In the genomic region with DNA sequence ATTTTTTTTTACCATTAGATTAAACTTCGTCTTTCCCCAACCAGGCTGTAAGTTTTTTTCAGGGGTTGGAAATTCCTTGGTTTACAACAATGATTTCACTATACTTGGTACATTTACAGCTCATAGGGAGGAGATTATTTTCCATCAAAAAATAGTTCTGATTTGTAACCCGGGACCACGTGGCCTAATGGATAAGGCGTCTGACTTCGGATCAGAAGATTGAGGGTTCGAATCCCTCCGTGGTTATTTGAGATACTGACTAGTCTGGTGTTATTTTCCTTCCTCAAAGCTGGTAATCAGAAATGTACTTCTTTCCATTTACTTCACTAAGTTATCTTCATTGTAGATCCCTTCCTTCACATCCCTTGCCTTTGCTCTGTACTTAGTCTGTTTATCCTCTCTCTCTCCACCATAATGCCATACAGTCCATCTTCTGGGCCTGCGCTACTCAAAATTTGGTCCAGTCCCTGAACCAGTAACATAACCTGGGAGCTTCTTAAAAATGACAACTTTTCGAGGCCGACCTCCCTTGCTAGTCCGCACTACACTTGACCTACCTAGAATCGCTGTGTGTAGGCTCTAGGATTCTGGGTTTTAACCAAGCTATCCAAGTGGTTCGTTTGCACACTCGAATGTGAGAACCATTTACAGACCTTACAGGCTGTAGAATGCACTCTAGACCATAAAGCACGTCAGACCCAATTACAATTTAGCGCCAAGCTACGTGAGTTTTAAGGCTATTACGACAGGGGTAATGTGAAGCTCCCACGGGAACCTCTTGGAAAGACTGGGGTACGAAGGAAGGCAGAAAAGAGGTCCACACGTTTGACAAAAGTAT, we compare ENCODE assay signal across 8 cellular contexts. TPM values are rescaled to one million over a fixed set of nuclear protein-coding genes. Genes with fewer than 3 reads are reported as not detected.
DNase-seq lines count a peak whose midpoint lies in the region; ATAC-seq and TF ChIP-seq lines count a peak whose summit lies in the region.

No MANE protein-coding gene starts in this region.

- no peaks in the 10 kb centered on the region for H3K79me2 ChIP-seq in DND-41 (ENCODE audit: insufficient read depth, low read length)

- intact Hi-C loops in activated CD4-positive, alpha-beta T cell treated with anti-CD3 and anti-CD28 coated beads for 36 hours (cut with DNase I, micrococcal nuclease) = loop anchor here (1.0 to 10.0 kb wide), 12 partner anchors 7 to 1362 kb away; a partner anchor contains a TSS

- no peak overlapping the region for H3K18ac ChIP-seq in mesenchymal stem cell (ENCODE audit: low read depth in 1 of 2, low read length in 2 of 2)

- H2AFZ ChIP-seq in DND-41 (ENCODE audit: low read depth, low read length) = peak overlapping the region; percentile 87
- no peak overlapping the region for H2AFZ ChIP-seq in mesenchymal stem cell (ENCODE audit: low read depth, low read length)

- H3K36me3 ChIP-seq in DND-41 (ENCODE audit: insufficient read depth, low read length) = no peaks in the 10 kb centered on the region
- no peaks in the 10 kb centered on the region for H3K36me3 ChIP-seq in mesenchymal stem cell (ENCODE audit: control insufficient read depth in 1 of 2, insufficient read depth in 2 of 2, low read depth in 1 of 2, low read length in 2 of 2)

- H3K4me3 Mint-ChIP-seq in activated CD4-positive, alpha-beta T cell treated with anti-CD3 and anti-CD28 coated beads for 36 hours = peak overlapping the region; percentile 84
- peak overlapping the region; percentile 82 to 87 for H3K4me3 Mint-ChIP-seq in effector memory CD8-positive, alpha-beta T cell

- peak overlapping the region; percentile 41 to 68; a peak in 3 of 4 replicates for H3K4me3 ChIP-seq in DND-41 (ENCODE audit: low read depth in 1 of 2, low read length in 2 of 2)
- peak overlapping the region; percentile 70 to 79 for H3K4me3 ChIP-seq in mesenchymal stem cell (ENCODE audit: insufficient read depth in 1 of 2, low read depth in 1 of 2, low read length in 2 of 2)

- no peaks in the 10 kb centered on the region for H3K36me3 Mint-ChIP-seq in activated CD4-positive, alpha-beta T cell treated with anti-CD3 and anti-CD28 coated beads for 36 hours (ENCODE audit: low read depth)
- H3K36me3 Mint-ChIP-seq in effector memory CD8-positive, alpha-beta T cell (ENCODE audit: insufficient read depth) = peaks cover 56% of the 10 kb centered on the region

- no peak overlapping the region for H3K23ac ChIP-seq in mesenchymal stem cell (ENCODE audit: low read length in 2 of 2)

- H4K20me1 ChIP-seq in DND-41 (ENCODE audit: insufficient read depth, low read length) = no peaks in the 10 kb centered on the region

- POLR2A ChIA-PET in activated CD4-positive, alpha-beta T cell treated with anti-CD3 and anti-CD28 coated beads for 36 hours (lab: Charles Lee) = interaction anchor here (0.7 to 1.5 kb wide), 8 partner anchors 9 to 811 kb away, joined by 3 to 12 read pairs (median 4); a partner anchor contains a TSS

- H2BK12ac ChIP-seq in mesenchymal stem cell (ENCODE audit: low read length in 2 of 2) = no peak overlapping the region

- DNase-seq in DND-41 (peak; percentile 80), NCI-H446 treated with DMSO at 0.1 percent for 48 hours (lab: John Stamatoyannopoulos, UW) (peak; percentile 91), mesenchymal stem cell (peak; percentile 96), stromal cell of bone marrow (ENCODE audit: low read depth) (peak; percentile 75), occipital lobe (lab: John Stamatoyannopoulos, UW) (no peak)
- peak; percentile 77 for DNase-seq in activated CD4-positive, alpha-beta T cell treated with anti-CD3 and anti-CD28 coated beads for 36 hours
- peak; percentile 75 to 76 (median 75) for DNase-seq in effector memory CD8-positive, alpha-beta T cell

- H3K9ac ChIP-seq in DND-41 (ENCODE audit: low read depth, low read length) (peak overlapping the region; percentile 73), mesenchymal stem cell (ENCODE audit: low read length) (peak overlapping the region; percentile 82)

- no peak overlapping the region for H2AK5ac ChIP-seq in mesenchymal stem cell (ENCODE audit: low read length, severe bottlenecking)

- peak; percentile 72 for ATAC-seq in DND-41 (ENCODE audit: insufficient read depth, low read depth)
- peak; percentile 50 for ATAC-seq in HG02852 (IDR thresholded peaks at IDR 0.05; ENCODE audit: unreplicated experiment)
- ATAC-seq in activated CD4-positive, alpha-beta T cell treated with anti-CD3 and anti-CD28 coated beads for 36 hours = peak; percentile 66
- ATAC-seq in effector memory CD8-positive, alpha-beta T cell (replicated peaks) = peak; percentile 70

- peaks cover 35% of the 10 kb centered on the region for H3K4me1 ChIP-seq in DND-41 (ENCODE audit: insufficient read depth, low read length)
- H3K4me1 ChIP-seq in mesenchymal stem cell (ENCODE audit: control insufficient read depth, insufficient read depth, low read depth, low read length) = peaks cover 1% of the 10 kb centered on the region

- CTCF ChIA-PET in activated CD4-positive, alpha-beta T cell treated with anti-CD3 and anti-CD28 coated beads for 36 hours (lab: Charles Lee) = interaction anchor here (0.6 to 3.0 kb wide), 19 partner anchors 8 to 1470 kb away, joined by 3 to 16 read pairs (median 4); a partner anchor contains a TSS

- WGBS in mesenchymal stem cell = 58% methylated on average over 16 of the region's 21 CpGs

- H4K91ac ChIP-seq in mesenchymal stem cell (ENCODE audit: low read length) = no peak overlapping the region

- no peak overlapping the region for H2BK15ac ChIP-seq in mesenchymal stem cell (ENCODE audit: low read depth, poor library complexity, severe bottlenecking)

- H3K14ac ChIP-seq in mesenchymal stem cell (ENCODE audit: low read length in 2 of 2) = no peak overlapping the region

- H2BK120ac ChIP-seq in mesenchymal stem cell (ENCODE audit: low read depth, low read length) = no peak overlapping the region

- peak overlapping the region; percentile 33 for H4K8ac ChIP-seq in mesenchymal stem cell (ENCODE audit: low read length)

- peaks cover 28% of the 10 kb centered on the region for H3K4me1 Mint-ChIP-seq in activated CD4-positive, alpha-beta T cell treated with anti-CD3 and anti-CD28 coated beads for 36 hours
- peaks cover 20 to 30% of the 10 kb centered on the region in 2 donors for H3K4me1 Mint-ChIP-seq in effector memory CD8-positive, alpha-beta T cell (ENCODE audit: low read depth in 2 of 2)

- H3K27me3 Mint-ChIP-seq in activated CD4-positive, alpha-beta T cell treated with anti-CD3 and anti-CD28 coated beads for 36 hours = peaks cover 5% of the 10 kb centered on the region
- H3K27me3 Mint-ChIP-seq in effector memory CD8-positive, alpha-beta T cell = no peaks in the 10 kb centered on the region

- no peaks in the 10 kb centered on the region for H3K79me1 ChIP-seq in mesenchymal stem cell (replicated peaks; ENCODE audit: low read length, poor library complexity, severe bottlenecking)

- H3K27ac ChIP-seq in DND-41 (ENCODE audit: low read length) = no peak overlapping the region
- peak overlapping the region; percentile 73 for H3K27ac ChIP-seq in mesenchymal stem cell (ENCODE audit: low read length, poor library complexity, severe bottlenecking)

- H3K9me3 ChIP-seq in DND-41 (ENCODE audit: insufficient read depth, low read length, severe bottlenecking) (no peaks in the 10 kb centered on the region), mesenchymal stem cell (ENCODE audit: control insufficient read depth, low read length) (no peaks in the 10 kb centered on the region)

- H3K27ac Mint-ChIP-seq in activated CD4-positive, alpha-beta T cell treated with anti-CD3 and anti-CD28 coated beads for 36 hours = peak overlapping the region; percentile 93
- peak overlapping the region; percentile 92 to 95 for H3K27ac Mint-ChIP-seq in effector memory CD8-positive, alpha-beta T cell

- H3K4me2 ChIP-seq in DND-41 (ENCODE audit: insufficient read depth, low read length) (peak overlapping the region; percentile 67), mesenchymal stem cell (ENCODE audit: low read length, poor library complexity, severe bottlenecking) (no peak overlapping the region)

- peaks cover 3% of the 10 kb centered on the region for H3K9me3 Mint-ChIP-seq in activated CD4-positive, alpha-beta T cell treated with anti-CD3 and anti-CD28 coated beads for 36 hours (ENCODE audit: low read depth)
- H3K9me3 Mint-ChIP-seq in effector memory CD8-positive, alpha-beta T cell = peaks cover 5 to 6% of the 10 kb centered on the region in 2 donors

- no peak overlapping the region for H2BK5ac ChIP-seq in mesenchymal stem cell (ENCODE audit: low read depth, low read length, poor library complexity, severe bottlenecking)

- H3K4ac ChIP-seq in mesenchymal stem cell (ENCODE audit: low read depth in 1 of 2, low read length in 2 of 2) = no peak overlapping the region

- H3K27me3 ChIP-seq in DND-41 (ENCODE audit: insufficient read depth, low read length, poor library complexity) = no peaks in the 10 kb centered on the region
- no peaks in the 10 kb centered on the region for H3K27me3 ChIP-seq in mesenchymal stem cell (ENCODE audit: control insufficient read depth in 1 of 2, insufficient read depth in 1 of 2, low read length in 2 of 2)

- no peak for TF ChIP-seq CTCF in DND-41 (IDR thresholded peaks at IDR 0.05; ENCODE audit: borderline replicate concordance, extremely low read depth, low read length, poor library complexity, severe bottlenecking)

RNA-seq across cellular contexts. Expression of a gene that starts 42.1 kb away (rescaled TPM):
- 10 to 100 TPM; 62.5 to 62.8 TPM for total RNA-seq in activated CD4-positive, alpha-beta T cell treated with anti-CD3 and anti-CD28 coated beads for 36 hours
- 31.1 TPM for polyA plus RNA-seq in mesenchymal stem cell (2013, experiment 1 of 2)
- 32.3 TPM for polyA plus RNA-seq in mesenchymal stem cell (2013, experiment 2 of 2)
- total RNA-seq in occipital lobe = 2.3 TPM

Comparison
In these comparisons a context has a peak if more than half of its experiments do, and no peak if none do; other contexts are left out.
1. RNA of a gene that starts 42.1 kb away (total RNA-seq): 62.5 to 62.8 TPM in activated CD4-positive, alpha-beta T cell treated with anti-CD3 and anti-CD28 coated beads for 36 hours; 2.3 TPM in occipital lobe (single experiment); every median in the first group is over 10 times any median in the second.
2. Peak in every context shown above with its lines, with median percentiles within 50 percentile points of each other: ATAC-seq.